In genomic region chr17:41008811-41009210, GRCh38 we compare ENCODE assay signal across 24 cellular contexts. TPM values are rescaled to one million over a fixed set of nuclear protein-coding genes. Genes with fewer than 3 reads are reported as not detected.
DNase-seq lines count a peak whose midpoint lies in the region; ATAC-seq and TF ChIP-seq lines count a peak whose summit lies in the region.
"Had no signal": no experiment of that assay in that cellular context is flagged by ENCODE, and none has a peak within 500 bp of the region (broad histone marks: within the 10 kb centered on the region; RNA-seq: fewer than 3 reads in every experiment).

Gene KRTAP3-1, minus strand, starts transcription at chr17:41009128. Its CDS starts 54 bp downstream, at chr17:41009074.

- no peak for ATAC-seq in HG03175 (IDR thresholded peaks at IDR 0.05; ENCODE audit: unreplicated experiment)
- no peak for ATAC-seq in GM21526 (IDR thresholded peaks at IDR 0.05; ENCODE audit: low FRiP score, unreplicated experiment)
- ATAC-seq: activated T-cell treated with anti-CD3 and anti-CD28 coated beads, Interleukin-2, amount 50 U/mL, for 4 hours had no signal

- no peak for TF ChIP-seq CTCF in endodermal cell (conservative IDR thresholded peaks at IDR 0.05)
- TF ChIP-seq CTCF in sigmoid colon (IDR thresholded peaks at IDR 0.05): no peak

- TF ChIP-seq EP300 in sigmoid colon (IDR thresholded peaks at IDR 0.05): no peak

- no peaks in the 10 kb centered on the region for H3K36me3 Mint-ChIP-seq in endodermal cell (ENCODE audit: low read depth)
- H3K36me3 Mint-ChIP-seq: activated CD4-positive, alpha-beta memory T cell treated with anti-CD3 and anti-CD28 coated beads for 36 hours; activated naive CD8-positive, alpha-beta T cell treated with anti-CD3 and anti-CD28 coated beads for 36 hours; brain had no signal

- H3K4me1 ChIP-seq in HUES48 (ENCODE audit: control insufficient read depth, insufficient read depth, low read length) (peaks cover 16% of the 10 kb centered on the region), endodermal cell (ENCODE audit: control insufficient read depth, insufficient read depth, low read length) (peaks cover 8% of the 10 kb centered on the region), sigmoid colon (no peaks in the 10 kb centered on the region)

- no peaks in the 10 kb centered on the region for H3K27me3 Mint-ChIP-seq in endodermal cell (ENCODE audit: insufficient read depth)
- H3K27me3 Mint-ChIP-seq: activated CD4-positive, alpha-beta memory T cell treated with anti-CD3 and anti-CD28 coated beads for 36 hours; brain had no signal

- H3K27me3 ChIP-seq in HUES48 (ENCODE audit: control insufficient read depth, insufficient read depth, low read length) (no peaks in the 10 kb centered on the region), endodermal cell (ENCODE audit: control insufficient read depth, insufficient read depth, low read length, poor library complexity, severe bottlenecking) (no peaks in the 10 kb centered on the region), sigmoid colon (no peaks in the 10 kb centered on the region)
- H3K27me3 ChIP-seq: ovary had no signal

- no peaks in the 10 kb centered on the region for H3K9me3 Mint-ChIP-seq in endodermal cell
- H3K9me3 Mint-ChIP-seq: activated CD4-positive, alpha-beta memory T cell treated with anti-CD3 and anti-CD28 coated beads for 36 hours; activated naive CD8-positive, alpha-beta T cell treated with anti-CD3 and anti-CD28 coated beads for 36 hours; activated T-cell treated with anti-CD3 and anti-CD28 coated beads, Interleukin-2, amount 50 U/mL, for 4 hours; brain had no signal

- H3K27ac Mint-ChIP-seq in endodermal cell: no peak within 1 kb of the TSS
- H3K27ac Mint-ChIP-seq: activated CD4-positive, alpha-beta memory T cell treated with anti-CD3 and anti-CD28 coated beads for 36 hours; activated naive CD8-positive, alpha-beta T cell treated with anti-CD3 and anti-CD28 coated beads for 36 hours; brain had no signal

- no peaks in the 10 kb centered on the region for H3K9me3 ChIP-seq in HUES48 (ENCODE audit: control insufficient read depth, insufficient read depth, low read length)
- no peaks in the 10 kb centered on the region for H3K9me3 ChIP-seq in endodermal cell (ENCODE audit: control insufficient read depth, low read length)
- H3K9me3 ChIP-seq in sigmoid colon: no peaks in the 10 kb centered on the region
- H3K9me3 ChIP-seq: ovary had no signal

- H3K4me3 ChIP-seq in HUES48 (ENCODE audit: low read depth, low read length): no peak within 1 kb of the TSS
- peak within 1 kb of the TSS; percentile 16 for H3K4me3 ChIP-seq in endodermal cell (ENCODE audit: low read length)
- no peak within 1 kb of the TSS for H3K4me3 ChIP-seq in sigmoid colon
- H3K4me3 ChIP-seq: GM23248, ovary had no signal

- DNase-seq in COLO668 (lab: John Stamatoyannopoulos, UW; ENCODE audit: unreplicated experiment): peak; percentile 83
- peak; percentile 28 for DNase-seq in NCI-H526 treated with DMSO at 0.1 percent for 48 hours (lab: John Stamatoyannopoulos, UW)
- peak; percentile 68 for DNase-seq in endodermal cell
- no peak for DNase-seq in sigmoid colon
- DNase-seq in NCI-H82 (lab: John Stamatoyannopoulos, UW): no peak
- DNase-seq: activated CD4-positive, alpha-beta memory T cell treated with anti-CD3 and anti-CD28 coated beads for 36 hours; activated naive CD8-positive, alpha-beta T cell treated with anti-CD3 and anti-CD28 coated beads for 36 hours; activated T-cell treated with anti-CD3 and anti-CD28 coated beads, Interleukin-2, amount 50 U/mL, for 4 hours; cortex of kidney; GF-D8; GM23248; KBM-7; NK-92 treated with Interleukin-12 subunit alpha and Interleukin-12 subunit beta, amount 100 ng/mL, for 24 hours; ovary; stimulated activated CD4-positive, alpha-beta T cell treated with anti-CD3 and anti-CD28 coated beads, Interleukin-4, amount 100 ng/mL, for 24 hours; stimulated activated CD8-positive, alpha-beta memory T cell treated with anti-CD3 and anti-CD28 coated beads, Interleukin-4, amount 100 ng/mL, for 48 hours had no signal

- H3K27ac ChIP-seq in HUES48 (ENCODE audit: low read depth, low read length): peak within 1 kb of the TSS; percentile 16
- no peak within 1 kb of the TSS for H3K27ac ChIP-seq in endodermal cell (ENCODE audit: low read depth, low read length)
- no peak within 1 kb of the TSS for H3K27ac ChIP-seq in sigmoid colon
- H3K27ac ChIP-seq: epithelial cell of prostate, GM23248, ovary had no signal

- H3K9ac ChIP-seq in HUES48 (ENCODE audit: low read depth, low read length): no peak within 1 kb of the TSS
- no peak within 1 kb of the TSS for H3K9ac ChIP-seq in endodermal cell (ENCODE audit: extremely low read depth, low read length, poor library complexity, severe bottlenecking)
- H3K9ac ChIP-seq: GM23248 had no signal

- intact Hi-C loops in sigmoid colon (cut with DNase I): no loop called here

- peaks cover 21% of the 10 kb centered on the region for H3K4me1 Mint-ChIP-seq in endodermal cell
- H3K4me1 Mint-ChIP-seq: activated naive CD8-positive, alpha-beta T cell treated with anti-CD3 and anti-CD28 coated beads for 36 hours had no signal

- H3K36me3 ChIP-seq in HUES48 (ENCODE audit: control insufficient read depth, insufficient read depth, low read length) (no peaks in the 10 kb centered on the region), endodermal cell (ENCODE audit: control insufficient read depth, insufficient read depth, low read length) (no peaks in the 10 kb centered on the region), sigmoid colon (no peaks in the 10 kb centered on the region)
- H3K36me3 ChIP-seq: ovary had no signal

- no peak within 1 kb of the TSS for H3K4me3 Mint-ChIP-seq in endodermal cell
- H3K4me3 Mint-ChIP-seq: activated CD4-positive, alpha-beta memory T cell treated with anti-CD3 and anti-CD28 coated beads for 36 hours; activated naive CD8-positive, alpha-beta T cell treated with anti-CD3 and anti-CD28 coated beads for 36 hours; activated T-cell treated with anti-CD3 and anti-CD28 coated beads, Interleukin-2, amount 50 U/mL, for 4 hours; brain had no signal

- no peak for TF ChIP-seq POLR2A in sigmoid colon (IDR thresholded peaks at IDR 0.05)

- WGBS in endodermal cell (ENCODE audit: insufficient coverage in 1 of 2, insufficient read length in 1 of 2), 2 experiments: 91 to 100% methylated on average over 2 to 6 of the region's 8 CpGs
- WGBS in sigmoid colon, 2 donors: 85 to 94% methylated on average over 8 of the region's 8 CpGs

RNA-seq across cellular contexts. Expression of gene KRTAP3-1, which starts in this region (rescaled TPM):
- total RNA-seq in endodermal cell (not detected), sigmoid colon (not detected)
- polyA plus RNA-seq in endodermal cell (2013, experiment 1 of 2): not detected
- polyA plus RNA-seq in endodermal cell (2013, experiment 2 of 2): not detected
- not detected for polyA plus RNA-seq in sigmoid colon
- total RNA-seq: activated CD4-positive, alpha-beta memory T cell treated with anti-CD3 and anti-CD28 coated beads for 36 hours; activated naive CD8-positive, alpha-beta T cell treated with anti-CD3 and anti-CD28 coated beads for 36 hours; activated T-cell treated with anti-CD3 and anti-CD28 coated beads, Interleukin-2, amount 50 U/mL, for 4 hours; glomerular endothelial cell; GM23248; ovary; skeletal muscle tissue; temporal lobe had no signal
- polyA plus RNA-seq: GM23248, ovary had no signal

Comparison
In these comparisons a context has a peak if more than half of its experiments do, and no peak if none do; other contexts are left out.
1. Peak in DNase-seq and H3K4me3 ChIP-seq in endodermal cell; RNA of the gene not detected or under 1 TPM.
2. DNase-seq: peak in COLO668 (single experiment) and NCI-H526 treated with DMSO at 0.1 percent for 48 hours (single experiment); none in sigmoid colon (single experiment) and NCI-H82 (single experiment).